ENCODE assay signal across 8 cellular contexts in genomic region chr17:28950017-28950751, GRCh38. TPM values are rescaled to one million over a fixed set of nuclear protein-coding genes. Genes with fewer than 3 reads are reported as not detected.
DNase-seq lines count a peak whose midpoint lies in the region; ATAC-seq, FAIRE-seq and TF ChIP-seq lines count a peak whose summit lies in the region.

No MANE protein-coding gene starts in this region.

- H3K27ac ChIP-seq in HUES48 (ENCODE audit: low read depth, low read length): peak overlapping the region; percentile 93
- H3K27ac ChIP-seq in astrocyte (ENCODE audit: low read depth, low read length): peak overlapping the region; percentile 87
- no peak overlapping the region for H3K27ac ChIP-seq in iPS DF 6.9 (ENCODE audit: low read length)

- peaks cover 56% of the 10 kb centered on the region for H3K79me2 ChIP-seq in astrocyte (ENCODE audit: insufficient read depth, low read length)

- TF ChIP-seq CTCF in astrocyte (IDR thresholded peaks at IDR 0.05; ENCODE audit: insufficient read depth, low read depth, low read length): no peak

- H4K20me1 ChIP-seq in astrocyte (ENCODE audit: insufficient read depth, low read length): peaks cover 44% of the 10 kb centered on the region

- peaks cover 19% of the 10 kb centered on the region for H3K4me1 Mint-ChIP-seq in astrocyte (ENCODE audit: low read depth, unreplicated experiment)

- H3K9me3 ChIP-seq in HUES48 (ENCODE audit: control insufficient read depth, insufficient read depth, low read length) (no peaks in the 10 kb centered on the region), astrocyte (ENCODE audit: insufficient read depth, low read depth, low read length) (no peaks in the 10 kb centered on the region), iPS DF 6.9 (ENCODE audit: control insufficient read depth, insufficient read depth, low read length) (no peaks in the 10 kb centered on the region)

- H3K9ac ChIP-seq in HUES48 (ENCODE audit: low read depth, low read length) (peak overlapping the region; percentile 81), astrocyte (ENCODE audit: low read length) (peak overlapping the region; percentile 89)

- FAIRE-seq in astrocyte (lab: Jason Lieb, UNC): no peak

- H3K4me3 ChIP-seq in HUES48 (ENCODE audit: low read depth, low read length) (peak overlapping the region; percentile 93), astrocyte (ENCODE audit: insufficient read depth, low read depth, low read length) (peak overlapping the region; percentile 86), iPS DF 6.9 (ENCODE audit: low read length) (peak overlapping the region; percentile 81), skeletal muscle cell (ENCODE audit: low read depth, low read length) (peak overlapping the region; percentile 93)

- H3K27me3 ChIP-seq in HUES48 (ENCODE audit: control insufficient read depth, insufficient read depth, low read length) (no peaks in the 10 kb centered on the region), astrocyte (ENCODE audit: insufficient read depth, low read length) (no peaks in the 10 kb centered on the region), iPS DF 6.9 (ENCODE audit: control insufficient read depth, insufficient read depth, low read length) (no peaks in the 10 kb centered on the region)

- no peaks in the 10 kb centered on the region for H3K27me3 Mint-ChIP-seq in astrocyte (ENCODE audit: low read depth, unreplicated experiment)

- ATAC-seq in GM18868 (IDR thresholded peaks at IDR 0.05; ENCODE audit: unreplicated experiment): no peak

- peak overlapping the region; percentile 77 for H3K27ac Mint-ChIP-seq in astrocyte (ENCODE audit: unreplicated experiment)

- peak overlapping the region; percentile 96 for H3K4me2 ChIP-seq in astrocyte (ENCODE audit: low read length)

- H3K36me3 Mint-ChIP-seq in astrocyte (ENCODE audit: low read depth, unreplicated experiment): peaks cover 6% of the 10 kb centered on the region

- H3K4me1 ChIP-seq in HUES48 (ENCODE audit: control insufficient read depth, insufficient read depth, low read length) (peaks cover 23% of the 10 kb centered on the region), astrocyte (ENCODE audit: insufficient read depth, low read length) (peaks cover 44% of the 10 kb centered on the region), iPS DF 6.9 (ENCODE audit: control insufficient read depth, insufficient read depth, low read length) (peaks cover 2% of the 10 kb centered on the region; the same call in 1 of the 2 replicates)

- no peaks in the 10 kb centered on the region for H3K9me3 Mint-ChIP-seq in astrocyte (ENCODE audit: unreplicated experiment)

- DNase-seq in C1 segment of cervical spinal cord (lab: John Stamatoyannopoulos, UW) (peak in 11 of 14 donors; percentile 35 to 70 (median 53)), T follicular helper cell (ENCODE audit: low read depth) (peak; percentile 41), astrocyte (ENCODE audit: low read depth) (peak; percentile 37), iPS DF 6.9 (ENCODE audit: low read depth, low spot score) (no peak), skeletal muscle cell (ENCODE audit: low read depth) (no peak), NCI-H510A (lab: John Stamatoyannopoulos, UW) (no peak)

- H3K4me3 Mint-ChIP-seq in astrocyte (ENCODE audit: unreplicated experiment): peak overlapping the region; percentile 95

- WGBS in iPS DF 6.9 (ENCODE audit: insufficient coverage, insufficient read length): no CpG with 5 or more reads among the region's 43 CpGs

- H3K36me3 ChIP-seq in HUES48 (ENCODE audit: control insufficient read depth, insufficient read depth, low read length) (peaks cover 28% of the 10 kb centered on the region), astrocyte (ENCODE audit: insufficient read depth, low read length) (peaks cover 3% of the 10 kb centered on the region), iPS DF 6.9 (ENCODE audit: control insufficient read depth, insufficient read depth, low read length) (no peaks in the 10 kb centered on the region)

- H2AFZ ChIP-seq in astrocyte (ENCODE audit: low read depth, low read length): peak overlapping the region; percentile 49

RNA-seq across cellular contexts. Expression of gene PHF12, which starts 1.1 kb away (rescaled TPM):
- 41.6 and 46.7 TPM in 2 replicates for total RNA-seq in astrocyte

RNA-seq across cellular contexts. Expression of gene DHRS13, which starts 47.3 kb away (rescaled TPM):
- total RNA-seq in astrocyte: 4.3 and 4.5 TPM in 2 replicates

RNA-seq across cellular contexts. Expression of gene FLOT2, which starts 52.7 kb away (rescaled TPM):
- total RNA-seq in astrocyte: 84.4 and 87.3 TPM in 2 replicates

RNA-seq across cellular contexts. Expression of gene SEZ6, which starts 55.6 kb away (rescaled TPM):
- not detected in 2 replicates for total RNA-seq in astrocyte

Comparison
In these comparisons a context has a peak if more than half of its experiments do, and no peak if none do; other contexts are left out.
1. DNase-seq: peak in C1 segment of cervical spinal cord (11 of 14), T follicular helper cell (single experiment) and astrocyte (single experiment); none in iPS DF 6.9 (single experiment), skeletal muscle cell (single experiment) and NCI-H510A (single experiment).
2. Peak in every context shown above with its lines, with median percentiles within 50 percentile points of each other: H3K4me3 ChIP-seq.